ENCODE assay signal across 16 cellular contexts in genomic region chr4:121094297-121094966, GRCh38. TPM values are rescaled to one million over a fixed set of nuclear protein-coding genes. Genes with fewer than 3 reads are reported as not detected.
DNase-seq lines count a peak whose midpoint lies in the region; ATAC-seq and TF ChIP-seq lines count a peak whose summit lies in the region.
"Had no signal": no experiment of that assay in that cellular context is flagged by ENCODE, and none has a peak within 500 bp of the region (broad histone marks: within the 10 kb centered on the region; RNA-seq: fewer than 3 reads in every experiment).

No MANE protein-coding gene starts in this region.

- no peaks in the 10 kb centered on the region for H3K9me3 ChIP-seq in smooth muscle cell (replicated peaks; ENCODE audit: low read depth)
- H3K9me3 ChIP-seq: BLaER1 had no signal

- no peak overlapping the region for H3K4me2 ChIP-seq in smooth muscle cell
- H3K4me2 ChIP-seq: BLaER1 had no signal

- H2AFZ ChIP-seq in smooth muscle cell (ENCODE audit: low read depth), result peak overlapping the region; percentile 3

- peak; percentile 19 to 27 for DNase-seq in NOMO-1 (lab: John Stamatoyannopoulos, UW; ENCODE audit: unreplicated experiment in 2 of 2)
- no peak for DNase-seq in NOMO-1 treated with dmso at 0.1 percent for 144 hours (lab: John Stamatoyannopoulos, UW; ENCODE audit: unreplicated experiment)
- DNase-seq in MV-4-11 (lab: John Stamatoyannopoulos, UW), result peak; percentile 7
- peak; percentile 69 for DNase-seq in SKM-1 treated with dmso at 0.1 percent for 144 hours (lab: John Stamatoyannopoulos, UW; ENCODE audit: unreplicated experiment)
- DNase-seq in smooth muscle cell (lab: John Stamatoyannopoulos, UW; ENCODE audit: unreplicated experiment), result no peak
- no peak for DNase-seq in activated CD4-positive, alpha-beta T cell treated with anti-CD3 and anti-CD28 coated beads, Interleukin-2, amount 50 U/mL, for 48 hours
- no peak for DNase-seq in omental fat pad (ENCODE audit: low spot score)
- DNase-seq: 8988T; AML-193; CD4-positive, CD25-positive, alpha-beta regulatory T cell; DMS53; GF-D8; HCEC 1CT; HFFc6 had no signal

- TF ChIP-seq CTCF in smooth muscle cell (IDR thresholded peaks at IDR 0.05; ENCODE audit: borderline replicate concordance, insufficient read depth, poor library complexity, severe bottlenecking) (no peak), omental fat pad (IDR thresholded peaks at IDR 0.05) (no peak)

- no peaks in the 10 kb centered on the region for H3K36me3 ChIP-seq in smooth muscle cell (ENCODE audit: low read depth)
- H3K36me3 ChIP-seq: BLaER1 had no signal

- no peaks in the 10 kb centered on the region for H3K27me3 ChIP-seq in smooth muscle cell (ENCODE audit: low read depth)
- H3K27me3 ChIP-seq: BLaER1 had no signal

- ATAC-seq in omental fat pad (ENCODE audit: low FRiP score), result no peak

- WGBS in smooth muscle cell (ENCODE audit: low lambda C conversion rate), result 91% methylated on average over 3 of the region's 3 CpGs

- no peaks in the 10 kb centered on the region for H3K79me2 ChIP-seq in smooth muscle cell (ENCODE audit: low read depth)

- H3K9ac ChIP-seq in smooth muscle cell (ENCODE audit: low read depth), result no peak overlapping the region
- H3K9ac ChIP-seq: BLaER1 had no signal

- H3K4me1 ChIP-seq in smooth muscle cell (ENCODE audit: low read depth), result no peaks in the 10 kb centered on the region
- H3K4me1 ChIP-seq: BLaER1 had no signal

- no peak overlapping the region for H3K4me3 ChIP-seq in smooth muscle cell
- H3K4me3 ChIP-seq: BLaER1 had no signal

- no peaks in the 10 kb centered on the region for H4K20me1 ChIP-seq in smooth muscle cell (ENCODE audit: low read depth)
- H4K20me1 ChIP-seq: BLaER1 had no signal

- no peaks in the 10 kb centered on the region for H3F3A ChIP-seq in smooth muscle cell (ENCODE audit: low read depth)

- H3K27ac ChIP-seq in smooth muscle cell (ENCODE audit: low read depth), result no peak overlapping the region
- H3K27ac ChIP-seq: BLaER1, HL-60 had no signal

RNA-seq across cellular contexts. Expression of gene NDNF, which starts 22.1 kb away (rescaled TPM):
- total RNA-seq in smooth muscle cell, result 11.0 and 27.6 TPM in 2 replicates
- 6.3 and 8.4 TPM in 2 replicates for polyA plus RNA-seq in smooth muscle cell
- total RNA-seq in omental fat pad, result 1 to 10 TPM in 3 of 4 donors, under 1 TPM in 1; 0.84 to 9.3 (median 1.5) TPM
- total RNA-seq: CD4-positive, CD25-positive, alpha-beta regulatory T cell had no signal

Comparison
In these comparisons a context has a peak if more than half of its experiments do, and no peak if none do; other contexts are left out.
1. DNase-seq: peak in NOMO-1 (2 of 2), MV-4-11 (single experiment) and SKM-1 treated with dmso at 0.1 percent for 144 hours (single experiment); none in NOMO-1 treated with dmso at 0.1 percent for 144 hours (single experiment), smooth muscle cell (single experiment), activated CD4-positive, alpha-beta T cell treated with anti-CD3 and anti-CD28 coated beads, Interleukin-2, amount 50 U/mL, for 48 hours (0 of 2) and omental fat pad (single experiment).